11 cellular contexts compared by ENCODE assay signal in the genomic region with DNA sequence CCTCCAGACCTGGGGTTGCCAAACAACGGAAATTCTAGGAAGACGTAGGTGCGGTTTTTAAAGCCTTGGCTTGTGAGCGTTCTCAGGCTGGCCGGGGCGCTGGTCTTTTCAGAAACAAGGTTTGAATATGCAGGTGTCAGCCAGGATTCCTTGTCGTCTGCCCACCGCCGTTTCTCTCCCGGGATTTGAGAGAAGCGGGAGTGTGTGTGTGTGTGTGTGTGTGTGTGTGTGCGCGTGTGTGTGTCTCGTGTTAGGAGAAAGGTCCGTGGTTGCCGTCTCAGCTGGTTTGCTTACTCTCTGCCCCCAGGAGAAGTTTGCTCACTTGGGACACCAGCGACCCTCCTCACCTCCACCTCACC. TPM values are rescaled to one million over a fixed set of nuclear protein-coding genes. Genes with fewer than 3 reads are reported as not detected.
DNase-seq lines count a peak whose midpoint lies in the region; ATAC-seq lines count a peak whose summit lies in the region.
"Had no signal": no experiment of that assay in that cellular context is flagged by ENCODE, and none has a peak within 500 bp of the region (broad histone marks: within the 10 kb centered on the region; RNA-seq: fewer than 3 reads in every experiment).

No MANE protein-coding gene starts in this region.

- no peak overlapping the region for H4K12ac ChIP-seq in trophoblast cell (ENCODE audit: low read depth, low read length)

- H3K4me2 ChIP-seq in trophoblast cell (ENCODE audit: low read length) = peak overlapping the region; percentile 95

- no peak overlapping the region for H3K27ac ChIP-seq in effector memory CD4-positive, alpha-beta T cell (ENCODE audit: insufficient read depth, low read length, poor library complexity, severe bottlenecking)
- H3K27ac ChIP-seq in trophoblast cell (ENCODE audit: low read depth, low read length) = no peak overlapping the region

- no peak overlapping the region for H3K14ac ChIP-seq in trophoblast cell (ENCODE audit: low read length)

- no peak overlapping the region for H4K91ac ChIP-seq in trophoblast cell (ENCODE audit: low read depth, low read length)

- H2AK5ac ChIP-seq in trophoblast cell (ENCODE audit: low read length) = no peak overlapping the region

- H2BK5ac ChIP-seq in trophoblast cell (ENCODE audit: low read depth, low read length, poor library complexity) = no peak overlapping the region

- H4K8ac ChIP-seq in trophoblast cell (ENCODE audit: low read depth, low read length) = no peak overlapping the region

- no peaks in the 10 kb centered on the region for H3K36me3 ChIP-seq in effector memory CD4-positive, alpha-beta T cell (ENCODE audit: control insufficient read depth, insufficient read depth, low read length)
- H3K36me3 ChIP-seq in trophoblast cell (ENCODE audit: control insufficient read depth in 1 of 2, insufficient read depth in 2 of 2, low read length in 2 of 2) = no peaks in the 10 kb centered on the region

- no peaks in the 10 kb centered on the region for H3K79me1 ChIP-seq in trophoblast cell (ENCODE audit: low read length)

- peaks cover 72% of the 10 kb centered on the region for H3K27me3 ChIP-seq in effector memory CD4-positive, alpha-beta T cell (replicated peaks; ENCODE audit: control insufficient read depth, insufficient read depth, low read length, poor library complexity, severe bottlenecking)
- H3K27me3 ChIP-seq in trophoblast cell (ENCODE audit: insufficient read depth, low read length) = peaks cover 76% of the 10 kb centered on the region

- H3K79me2 ChIP-seq in trophoblast cell (ENCODE audit: control insufficient read depth, insufficient read depth, low read length, poor library complexity) = no peaks in the 10 kb centered on the region

- no peak for ATAC-seq in HG02642 (IDR thresholded peaks at IDR 0.05; ENCODE audit: poor library complexity, unreplicated experiment)

- H3K4me1 ChIP-seq in effector memory CD4-positive, alpha-beta T cell (ENCODE audit: control insufficient read depth, insufficient read depth, low read length, poor library complexity, severe bottlenecking) = peaks cover 26% of the 10 kb centered on the region
- peaks cover 15 to 22% of the 10 kb centered on the region in 2 experiments for H3K4me1 ChIP-seq in trophoblast cell (ENCODE audit: control insufficient read depth in 1 of 2, insufficient read depth in 2 of 2, low read length in 2 of 2)

- WGBS in trophoblast cell (ENCODE audit: extremely low coverage, insufficient coverage, insufficient read length) = no CpG with 5 or more reads among the region's 17 CpGs

- peak overlapping the region; percentile 18 for H3K4me3 ChIP-seq in effector memory CD4-positive, alpha-beta T cell (ENCODE audit: insufficient read depth, low read depth, low read length, poor library complexity, severe bottlenecking)
- H3K4me3 ChIP-seq in trophoblast cell (ENCODE audit: low read depth, low read length) = no peak overlapping the region

- H3K9ac ChIP-seq in trophoblast cell (ENCODE audit: low read length) = no peak overlapping the region

- H2AFZ ChIP-seq in trophoblast cell (ENCODE audit: insufficient read depth, low read length, poor library complexity) = no peak overlapping the region

- H2BK120ac ChIP-seq in trophoblast cell (ENCODE audit: insufficient read depth, low read length, poor library complexity) = no peak overlapping the region

- no peak overlapping the region for H3K18ac ChIP-seq in trophoblast cell (ENCODE audit: low read length)

- no peak overlapping the region for H2BK12ac ChIP-seq in trophoblast cell (ENCODE audit: low read length)

- H3K4ac ChIP-seq in trophoblast cell (ENCODE audit: low read depth, low read length) = no peak overlapping the region

- H3K9me3 ChIP-seq in effector memory CD4-positive, alpha-beta T cell (ENCODE audit: control insufficient read depth, low read length) = no peaks in the 10 kb centered on the region
- peaks cover 9% of the 10 kb centered on the region for H3K9me3 ChIP-seq in trophoblast cell (ENCODE audit: insufficient read depth, low read depth, low read length)

- no peak overlapping the region for H3K23ac ChIP-seq in trophoblast cell (ENCODE audit: low read length)

- DNase-seq in NCI-H1092 treated with DMSO at 0.1 percent for 48 hours (lab: John Stamatoyannopoulos, UW) (peak; percentile 56), NCI-H1092 (lab: John Stamatoyannopoulos, UW) (no peak), NCI-H146 (lab: John Stamatoyannopoulos, UW) (peak; percentile 70), trophoblast cell (no peak), middle frontal gyrus (ENCODE audit: extremely low spot score, low spot score) (no peak), DMS114 treated with DMSO at 0.1 percent for 48 hours (lab: John Stamatoyannopoulos, UW; ENCODE audit: unreplicated experiment) (no peak)
- DNase-seq in effector memory CD4-positive, alpha-beta T cell = no peak
- DNase-seq: activated CD8-positive, alpha-beta memory T cell treated with anti-CD3 and anti-CD28 coated beads, Interleukin-2, amount 50 U/mL, for 4 hours; hypothalamus; NCI-H2081 treated with DMSO at 0.1 percent for 48 hours had no signal

RNA-seq across cellular contexts. Expression of a gene that starts 1.0 kb away (rescaled TPM):
- 0.06 and 0.07 TPM in 2 replicates for polyA plus RNA-seq in trophoblast cell (2013)

Comparison
In these comparisons a context has a peak if more than half of its experiments do, and no peak if none do; other contexts are left out.
1. DNase-seq: peak in NCI-H1092 treated with DMSO at 0.1 percent for 48 hours (single experiment) and NCI-H146 (single experiment); none in NCI-H1092 (single experiment), effector memory CD4-positive, alpha-beta T cell (0 of 3), trophoblast cell (0 of 2), middle frontal gyrus (single experiment) and DMS114 treated with DMSO at 0.1 percent for 48 hours (single experiment).